ENCODE assay signal across 1 cellular context in the genomic region with DNA sequence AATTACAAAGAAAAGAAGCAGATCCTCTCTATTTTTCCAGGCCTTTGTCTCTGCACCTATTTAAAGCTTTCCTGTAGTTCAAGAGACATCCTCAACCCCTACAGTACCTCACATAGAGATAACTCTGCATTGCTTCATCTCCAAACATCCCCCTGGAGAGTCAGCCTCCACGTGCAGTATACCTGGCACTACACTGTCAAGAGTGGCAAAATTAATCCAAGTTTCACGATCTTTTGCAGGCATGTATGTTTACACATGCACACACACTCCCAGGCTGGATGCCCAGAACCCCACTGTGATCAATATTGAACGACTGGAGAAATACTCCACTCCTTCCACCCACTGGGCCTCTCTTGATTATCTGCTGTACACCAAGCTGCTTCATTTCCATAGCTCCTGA.
TF ChIP-seq lines count a peak whose summit lies in the region.

No MANE protein-coding gene starts in this region.

TF ChIP-seq in H1, 55 proteins besides CTCF, POLR2A, EP300 and RAD21:
- TF ChIP-seq ASH2L (IDR thresholded peaks at IDR 0.05; ENCODE audit: low read length) (no peak), MAX (IDR thresholded peaks at IDR 0.05) (no peak)
